8 cellular contexts compared by ENCODE assay signal in genomic region chr15:75451202-75451673, GRCh38. TPM values are rescaled to one million over a fixed set of nuclear protein-coding genes. Genes with fewer than 3 reads are reported as not detected.
DNase-seq lines count a peak whose midpoint lies in the region; ATAC-seq and TF ChIP-seq lines count a peak whose summit lies in the region.

No MANE protein-coding gene starts in this region.

- H3K9me3 ChIP-seq in WERI-Rb-1 (ENCODE audit: severe bottlenecking) (no peaks in the 10 kb centered on the region), gastroesophageal sphincter (no peaks in the 10 kb centered on the region)

- peak overlapping the region; percentile 96 for H3K27ac ChIP-seq in WERI-Rb-1
- H3K27ac ChIP-seq in gastroesophageal sphincter, result peak overlapping the region; percentile 92 to 100 (median 100)

- TF ChIP-seq CTCF in WERI-Rb-1 (IDR thresholded peaks at IDR 0.05; ENCODE audit: low read depth, low read length) (no peak), gastroesophageal sphincter (IDR thresholded peaks at IDR 0.05) (no peak)

- TF ChIP-seq EP300 in gastroesophageal sphincter (IDR thresholded peaks at IDR 0.05), result no peak

- peak overlapping the region; percentile 83 for H3K4me3 ChIP-seq in WERI-Rb-1 (ENCODE audit: low read depth, low read length)
- peak overlapping the region; percentile 76 to 88 for H3K4me3 ChIP-seq in gastroesophageal sphincter
- H3K4me3 ChIP-seq in skeletal muscle cell (ENCODE audit: low read depth, low read length), result peak overlapping the region; percentile 76

- no CpG with 5 or more reads among the region's 45 CpGs for WGBS in gastroesophageal sphincter (ENCODE audit: low coverage in 1 of 2), 2 donors

- DNase-seq in WERI-Rb-1, result no peak
- no peak for DNase-seq in skeletal muscle cell (ENCODE audit: low read depth)
- DNase-seq in activated gamma-delta T cell treated with Interleukin-2 at 50 U/mL for 16 hours, result no peak
- no peak for DNase-seq in A172 (ENCODE audit: low spot score)

- TF ChIP-seq POLR2A in GM19099 (IDR thresholded peaks at IDR 0.05; ENCODE audit: extremely low read depth, insufficient read length, low read depth), result peak; percentile 27
- peak; percentile 19 to 41 for TF ChIP-seq POLR2A in gastroesophageal sphincter (IDR thresholded peaks at IDR 0.05)

- H3K27me3 ChIP-seq in WERI-Rb-1 (ENCODE audit: insufficient read depth, low read depth, severe bottlenecking) (no peaks in the 10 kb centered on the region), gastroesophageal sphincter (no peaks in the 10 kb centered on the region)

- H3K36me3 ChIP-seq in WERI-Rb-1, result peaks cover 11% of the 10 kb centered on the region
- H3K36me3 ChIP-seq in gastroesophageal sphincter, result peaks cover 0 to 13% of the 10 kb centered on the region in 2 donors

- H3K4me1 ChIP-seq in gastroesophageal sphincter, result peaks cover 2 to 58% (median 13%) of the 10 kb centered on the region in 3 donors

- ATAC-seq in gastroesophageal sphincter (no peak), HG02885 (IDR thresholded peaks at IDR 0.05; ENCODE audit: poor library complexity, unreplicated experiment) (no peak), GM18867 (IDR thresholded peaks at IDR 0.05; ENCODE audit: unreplicated experiment) (no peak)

RNA-seq across cellular contexts. Expression of gene SIN3A, which starts 0.3 kb away (rescaled TPM):
- 10 to 100 TPM; 31.7 to 54.8 (median 35.8) TPM for total RNA-seq in gastroesophageal sphincter
- 12.8 and 19.2 TPM in 2 replicates for total RNA-seq in A172 (2014; rRNA removed; shearing (Covaris generic))
